In genomic region chr3:72171461-72171860, GRCh38 we compare ENCODE assay signal across 18 cellular contexts.
DNase-seq lines count a peak whose midpoint lies in the region; ATAC-seq and TF ChIP-seq lines count a peak whose summit lies in the region.
"Had no signal": no experiment of that assay in that cellular context is flagged by ENCODE, and none has a peak within 500 bp of the region (broad histone marks: within the 10 kb centered on the region; RNA-seq: fewer than 3 reads in every experiment).

No MANE protein-coding gene starts in this region.

- H3K4me3 ChIP-seq in neural progenitor cell (no peak overlapping the region), tibial nerve (peak overlapping the region in 1 of 4 donors; percentile 12)

- peak in 1 of 2 donors; percentile 58 for TF ChIP-seq EP300 in tibial nerve (IDR thresholded peaks at IDR 0.05)

- peaks cover 8% of the 10 kb centered on the region for H3K27me3 Mint-ChIP-seq in neural progenitor cell (ENCODE audit: insufficient read depth, low read depth)
- peaks cover 6% of the 10 kb centered on the region for H3K27me3 Mint-ChIP-seq in activated T-helper 1 cell treated with anti-CD3 and anti-CD28 coated beads, Interleukin-12 subunit alpha, Interleukin-12 subunit beta, Interleukin-2, Interleukin-4 antibody, amounts not matched to agents 30 ng/mL and 10 ng/mL and 1 ng/mL, durations not matched to agents 14 hours and 24 hours and 36 hours (ENCODE audit: insufficient read depth)

- peak overlapping the region; percentile 9 for H3K27ac Mint-ChIP-seq in neural progenitor cell
- no peak overlapping the region for H3K27ac Mint-ChIP-seq in activated T-helper 1 cell treated with anti-CD3 and anti-CD28 coated beads, Interleukin-12 subunit alpha, Interleukin-12 subunit beta, Interleukin-2, Interleukin-4 antibody, amounts not matched to agents 30 ng/mL and 10 ng/mL and 1 ng/mL, durations not matched to agents 14 hours and 24 hours and 36 hours
- H3K27ac Mint-ChIP-seq: activated CD4-positive, alpha-beta memory T cell treated with anti-CD3 and anti-CD28 coated beads, Interleukin-2, amount 10 ng/mL, durations not matched to agents 7 days and 5 days; activated naive CD8-positive, alpha-beta T cell; endodermal cell; natural killer cell treated with Interleukin-12 subunit alpha and Interleukin-12 subunit beta and Interleukin-15 and Interleukin-18, amount 100 ng/mL, for 72 hours; T-helper 1 cell treated with Interleukin-12 subunit alpha and Interleukin-12 subunit beta and Interleukin-4 antibody, amounts not matched to agents 30 μg/mL and 1 μg/mL, for 36 hours had no signal

- intact Hi-C loops in activated T-helper 1 cell treated with anti-CD3 and anti-CD28 coated beads, Interleukin-12 subunit alpha, Interleukin-12 subunit beta, Interleukin-2, Interleukin-4 antibody, amounts not matched to agents 30 ng/mL and 10 ng/mL and 1 ng/mL, durations not matched to agents 14 hours and 24 hours and 36 hours (cut with micrococcal nuclease), result no loop called here

- H3K4me1 ChIP-seq in neural progenitor cell (peaks cover 5% of the 10 kb centered on the region), tibial nerve (peaks cover 5 to 54% (median 24%) of the 10 kb centered on the region in 4 donors)

- H3K9me3 ChIP-seq in neural progenitor cell (ENCODE audit: low read depth), result no peaks in the 10 kb centered on the region
- peaks cover 0 to 4% (median 0%) of the 10 kb centered on the region in 4 donors for H3K9me3 ChIP-seq in tibial nerve

- TF ChIP-seq CTCF in neural progenitor cell (IDR thresholded peaks at IDR 0.05) (no peak), tibial nerve (IDR thresholded peaks at IDR 0.05) (no peak)

- peak; percentile 9 for DNase-seq in activated CD4-positive, alpha-beta T cell treated with anti-CD3 and anti-CD28 coated beads for 48 hours
- DNase-seq in activated CD4-positive, alpha-beta T cell treated with anti-CD3 and anti-CD28 coated beads, Interleukin-2, amount 50 U/mL, for 48 hours, result no peak
- peak; percentile 77 for DNase-seq in foreskin melanocyte
- DNase-seq in neural progenitor cell (ENCODE audit: low spot score), result no peak
- DNase-seq in tibial nerve (ENCODE audit: low spot score in 2 of 2), result peak in 1 of 2 donors; percentile 54
- no peak for DNase-seq in activated effector memory CD4-positive, alpha-beta T cell treated with Interleukin-2 at 50 U/mL for 16 hours
- no peak for DNase-seq in activated T-helper 1 cell treated with anti-CD3 and anti-CD28 coated beads, Interleukin-12 subunit alpha, Interleukin-12 subunit beta, Interleukin-2, Interleukin-4 antibody, amounts not matched to agents 30 ng/mL and 10 ng/mL and 1 ng/mL, durations not matched to agents 14 hours and 24 hours and 36 hours (ENCODE audit: low spot score)
- DNase-seq: activated CD4-positive, alpha-beta memory T cell treated with anti-CD3 and anti-CD28 coated beads, Interleukin-2, amount 10 ng/mL, durations not matched to agents 7 days and 5 days; Calu3; endodermal cell; H7; NCI-H2029 treated with DMSO at 0.1 percent for 48 hours; stimulated activated CD4-positive, alpha-beta T cell treated with anti-CD3 and anti-CD28 coated beads, Interleukin-15, amount 100 ng/mL, for 24 hours had no signal

- H3K36me3 ChIP-seq in neural progenitor cell (no peaks in the 10 kb centered on the region), tibial nerve (no peaks in the 10 kb centered on the region)

- no peak for TF ChIP-seq POLR2A in tibial nerve (IDR thresholded peaks at IDR 0.05)

- peaks cover 16% of the 10 kb centered on the region for H3K4me1 Mint-ChIP-seq in neural progenitor cell
- no peaks in the 10 kb centered on the region for H3K4me1 Mint-ChIP-seq in activated T-helper 1 cell treated with anti-CD3 and anti-CD28 coated beads, Interleukin-12 subunit alpha, Interleukin-12 subunit beta, Interleukin-2, Interleukin-4 antibody, amounts not matched to agents 30 ng/mL and 10 ng/mL and 1 ng/mL, durations not matched to agents 14 hours and 24 hours and 36 hours (ENCODE audit: low read depth)
- H3K4me1 Mint-ChIP-seq: activated CD4-positive, alpha-beta memory T cell treated with anti-CD3 and anti-CD28 coated beads, Interleukin-2, amount 10 ng/mL, durations not matched to agents 7 days and 5 days had no signal

- H3K36me3 Mint-ChIP-seq in neural progenitor cell, result no peaks in the 10 kb centered on the region
- no peaks in the 10 kb centered on the region for H3K36me3 Mint-ChIP-seq in activated T-helper 1 cell treated with anti-CD3 and anti-CD28 coated beads, Interleukin-12 subunit alpha, Interleukin-12 subunit beta, Interleukin-2, Interleukin-4 antibody, amounts not matched to agents 30 ng/mL and 10 ng/mL and 1 ng/mL, durations not matched to agents 14 hours and 24 hours and 36 hours (ENCODE audit: low read depth)
- H3K36me3 Mint-ChIP-seq: natural killer cell treated with Interleukin-12 subunit alpha and Interleukin-12 subunit beta and Interleukin-15 and Interleukin-18, amount 100 ng/mL, for 72 hours had no signal

- H3K27me3 ChIP-seq in neural progenitor cell, result no peaks in the 10 kb centered on the region
- no peaks in the 10 kb centered on the region for H3K27me3 ChIP-seq in tibial nerve

- H3K9me3 Mint-ChIP-seq in neural progenitor cell, result peaks cover 2% of the 10 kb centered on the region
- H3K9me3 Mint-ChIP-seq in activated T-helper 1 cell treated with anti-CD3 and anti-CD28 coated beads, Interleukin-12 subunit alpha, Interleukin-12 subunit beta, Interleukin-2, Interleukin-4 antibody, amounts not matched to agents 30 ng/mL and 10 ng/mL and 1 ng/mL, durations not matched to agents 14 hours and 24 hours and 36 hours, result no peaks in the 10 kb centered on the region
- H3K9me3 Mint-ChIP-seq: activated CD4-positive, alpha-beta memory T cell treated with anti-CD3 and anti-CD28 coated beads, Interleukin-2, amount 10 ng/mL, durations not matched to agents 7 days and 5 days; natural killer cell treated with Interleukin-12 subunit alpha and Interleukin-12 subunit beta and Interleukin-15 and Interleukin-18, amount 100 ng/mL, for 72 hours; T-helper 1 cell treated with Interleukin-12 subunit alpha and Interleukin-12 subunit beta and Interleukin-4 antibody, amounts not matched to agents 30 μg/mL and 1 μg/mL, for 36 hours had no signal

- no peak overlapping the region for H3K4me2 ChIP-seq in neural progenitor cell

- no peak overlapping the region for H3K4me3 Mint-ChIP-seq in neural progenitor cell
- no peak overlapping the region for H3K4me3 Mint-ChIP-seq in activated T-helper 1 cell treated with anti-CD3 and anti-CD28 coated beads, Interleukin-12 subunit alpha, Interleukin-12 subunit beta, Interleukin-2, Interleukin-4 antibody, amounts not matched to agents 30 ng/mL and 10 ng/mL and 1 ng/mL, durations not matched to agents 14 hours and 24 hours and 36 hours
- H3K4me3 Mint-ChIP-seq: activated CD4-positive, alpha-beta memory T cell treated with anti-CD3 and anti-CD28 coated beads, Interleukin-2, amount 10 ng/mL, durations not matched to agents 7 days and 5 days; activated naive CD8-positive, alpha-beta T cell; endodermal cell; natural killer cell treated with Interleukin-12 subunit alpha and Interleukin-12 subunit beta and Interleukin-15 and Interleukin-18, amount 100 ng/mL, for 72 hours; T-helper 1 cell treated with Interleukin-12 subunit alpha and Interleukin-12 subunit beta and Interleukin-4 antibody, amounts not matched to agents 30 μg/mL and 1 μg/mL, for 36 hours had no signal

- WGBS in tibial nerve, 2 donors, result 9 to 13% methylated on average over 6 of the region's 6 CpGs

- peak overlapping the region; percentile 85 for H2AFZ ChIP-seq in neural progenitor cell (replicated peaks)

- no peaks in the 10 kb centered on the region for H3K79me2 ChIP-seq in neural progenitor cell (ENCODE audit: low read depth)

- H4K20me1 ChIP-seq in neural progenitor cell (ENCODE audit: low read depth), result no peaks in the 10 kb centered on the region

- no peak for ATAC-seq in GM21367 (IDR thresholded peaks at IDR 0.05; ENCODE audit: unreplicated experiment)
- ATAC-seq: natural killer cell treated with Interleukin-12 subunit alpha and Interleukin-12 subunit beta and Interleukin-15 and Interleukin-18, amount 100 ng/mL, for 72 hours had no signal

- H3K27ac ChIP-seq in neural progenitor cell (no peak overlapping the region), tibial nerve (peak overlapping the region; percentile 21 to 97 (median 73))
- H3K27ac ChIP-seq: 22Rv1 had no signal

- H3K9ac ChIP-seq in neural progenitor cell, result no peak overlapping the region

- H3F3A ChIP-seq in neural progenitor cell (ENCODE audit: low read depth), result no peaks in the 10 kb centered on the region

Comparison
In these comparisons a context has a peak if more than half of its experiments do, and no peak if none do; other contexts are left out.
1. DNase-seq: peak in activated CD4-positive, alpha-beta T cell treated with anti-CD3 and anti-CD28 coated beads for 48 hours (single experiment) and foreskin melanocyte (single experiment); none in activated CD4-positive, alpha-beta T cell treated with anti-CD3 and anti-CD28 coated beads, Interleukin-2, amount 50 U/mL, for 48 hours (0 of 2), neural progenitor cell (single experiment), activated effector memory CD4-positive, alpha-beta T cell treated with Interleukin-2 at 50 U/mL for 16 hours (single experiment) and activated T-helper 1 cell treated with anti-CD3 and anti-CD28 coated beads, Interleukin-12 subunit alpha, Interleukin-12 subunit beta, Interleukin-2, Interleukin-4 antibody, amounts not matched to agents 30 ng/mL and 10 ng/mL and 1 ng/mL, durations not matched to agents 14 hours and 24 hours and 36 hours (single experiment).